In the genomic region with DNA sequence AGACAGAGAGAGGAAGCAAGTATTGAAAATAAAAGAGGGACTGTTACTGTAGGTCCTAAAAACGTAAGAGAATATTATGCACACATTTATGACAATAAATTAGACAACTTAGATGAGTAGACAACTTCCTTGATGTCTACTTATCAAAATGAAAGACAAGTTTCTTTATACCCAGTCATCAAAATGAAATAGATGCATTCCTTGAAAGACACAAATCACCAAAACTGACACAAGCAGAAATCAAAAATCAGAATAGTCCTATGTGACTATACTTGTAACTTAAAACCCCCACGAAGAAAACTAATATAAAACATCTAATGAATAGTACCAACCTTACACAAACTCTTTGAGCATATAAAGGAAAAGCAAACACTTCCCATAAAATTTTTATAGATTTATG, we compare ENCODE assay signal across 33 cellular contexts.
"Had no signal": no experiment of that assay in that cellular context is flagged by ENCODE, and none has a peak within 500 bp of the region (broad histone marks: within the 10 kb centered on the region; RNA-seq: fewer than 3 reads in every experiment).

No MANE protein-coding gene starts in this region.

- H3K4me2 ChIP-seq: hepatocyte had no signal

- H3K36me3 ChIP-seq: adrenal gland, cardiac muscle cell, gastrocnemius medialis, left ventricle myocardium inferior, pancreas, prostate gland, thoracic aorta had no signal

- H3K4me1 ChIP-seq: prostate gland had no signal

- H3K9me3 Mint-ChIP-seq: effector memory CD8-positive, alpha-beta T cell had no signal

- H3K9me3 ChIP-seq: adrenal gland, gastrocnemius medialis, mucosa of descending colon, pancreas, prostate gland had no signal

- H2AFZ ChIP-seq: hepatocyte had no signal

- H3K27ac Mint-ChIP-seq: activated naive CD8-positive, alpha-beta T cell treated with anti-CD3 and anti-CD28 coated beads for 36 hours; effector memory CD8-positive, alpha-beta T cell; nephron progenitor cell had no signal

- DNase-seq: activated CD4-positive, alpha-beta T cell treated with anti-CD3 and anti-CD28 coated beads for 48 hours; activated CD4-positive, alpha-beta T cell treated with anti-CD3 and anti-CD28 coated beads, Interleukin-2, amount 50 U/mL, for 48 hours; activated CD8-positive, alpha-beta memory T cell treated with anti-CD3 and anti-CD28 coated beads, Interleukin-2, amount 50 U/mL, for 48 hours; activated naive CD4-positive, alpha-beta T cell; activated naive CD8-positive, alpha-beta T cell treated with anti-CD3 and anti-CD28 coated beads for 36 hours; activated T-cell treated with anti-CD3 and anti-CD28 coated beads, Interleukin-2, amount 50 U/mL, for 4 hours; adrenal gland; aorta; cortex of kidney; effector memory CD8-positive, alpha-beta T cell; erythroblast; gastrocnemius medialis; islet precursor cell; left ventricle myocardium inferior; mucosa of descending colon; nephron progenitor cell; pancreas; retina; stimulated activated CD4-positive, alpha-beta T cell treated with anti-CD3 and anti-CD28 coated beads, Interleukin-1b, Interleukin-23, amount 100 ng/mL, for 48 hours; stimulated activated CD4-positive, alpha-beta T cell treated with anti-CD3 and anti-CD28 coated beads, Interleukin-4, amount 100 ng/mL, for 4 hours; stimulated activated naive CD8-positive, alpha-beta T cell treated with anti-CD3 and anti-CD28 coated beads, Interleukin-15, Interleukin-2, amounts not matched to agents 100 U/mL and 50 U/mL, for 24 hours; T-helper 1 cell; T-helper 9 cell; trophoblast cell had no signal

- H3K4me3 Mint-ChIP-seq: activated naive CD8-positive, alpha-beta T cell treated with anti-CD3 and anti-CD28 coated beads for 36 hours; activated T-cell treated with anti-CD3 and anti-CD28 coated beads, Interleukin-2, amount 50 U/mL, for 4 hours; nephron progenitor cell had no signal

- ATAC-seq: activated T-cell treated with anti-CD3 and anti-CD28 coated beads, Interleukin-2, amount 50 U/mL, for 4 hours; effector memory CD8-positive, alpha-beta T cell; gastrocnemius medialis; mucosa of descending colon; pancreas; sciatic nerve; stimulated activated naive CD8-positive, alpha-beta T cell treated with anti-CD3 and anti-CD28 coated beads, Interleukin-15, Interleukin-2, amounts not matched to agents 100 U/mL and 50 U/mL, for 24 hours had no signal

- H3K4me3 ChIP-seq: adrenal gland, cardiac muscle cell, gastrocnemius medialis, hepatocyte, left ventricle myocardium inferior, lung, mucosa of descending colon, pancreas, prostate gland, skin epidermis, thoracic aorta had no signal

- H3K27me3 Mint-ChIP-seq: activated naive CD8-positive, alpha-beta T cell treated with anti-CD3 and anti-CD28 coated beads for 36 hours; brain; effector memory CD8-positive, alpha-beta T cell had no signal

- H3K27ac ChIP-seq: adrenal gland, cardiac muscle cell, gastrocnemius medialis, hepatocyte, left ventricle myocardium inferior, pancreas, prostate gland, skin epidermis, thoracic aorta, VCaP had no signal

- H3K27me3 ChIP-seq: adrenal gland, cardiac muscle cell, gastrocnemius medialis, hepatocyte, pancreas had no signal
